8 cellular contexts compared by ENCODE assay signal in genomic region chr6:49550413-49551125, GRCh38. TPM values are rescaled to one million over a fixed set of nuclear protein-coding genes. Genes with fewer than 3 reads are reported as not detected.
DNase-seq lines count a peak whose midpoint lies in the region; ATAC-seq and TF ChIP-seq lines count a peak whose summit lies in the region.

C6orf141 (plus strand) TSS chr6:49550668; CDS start chr6:49550793, 125 bp downstream.

- H3F3A ChIP-seq in MM.1S (ENCODE audit: insufficient read depth, low read length) = 0 out of 2 replicates have a peak, but pooled peaks cover 6% of the 10 kb centered on the region

- H3K79me2 ChIP-seq in MM.1S (ENCODE audit: low read length) = no peaks in the 10 kb centered on the region

- no peak for TF ChIP-seq CTCF in MM.1S (IDR thresholded peaks at IDR 0.05; ENCODE audit: low read length)
- no peak for TF ChIP-seq CTCF in glutamatergic neuron (IDR thresholded peaks at IDR 0.05; ENCODE audit: partially characterized antibody, unreplicated experiment)

- no peaks in the 10 kb centered on the region for H3K36me3 Mint-ChIP-seq in activated T-cell treated with anti-CD3 and anti-CD28 coated beads, Interleukin-2, amount 50 U/mL, for 72 hours (ENCODE audit: insufficient read depth in 2 of 2)
- H3K36me3 Mint-ChIP-seq in glutamatergic neuron (ENCODE audit: unreplicated experiment) = no peaks in the 10 kb centered on the region

- peaks cover 53% of the 10 kb centered on the region for H3K27me3 Mint-ChIP-seq in activated T-cell treated with anti-CD3 and anti-CD28 coated beads, Interleukin-2, amount 50 U/mL, for 72 hours (ENCODE audit: low read depth)
- H3K27me3 Mint-ChIP-seq in glutamatergic neuron (ENCODE audit: unreplicated experiment) = peaks cover 10% of the 10 kb centered on the region

- peak within 1 kb of the TSS; percentile 79 to 81 for H3K4me3 Mint-ChIP-seq in activated T-cell treated with anti-CD3 and anti-CD28 coated beads, Interleukin-2, amount 50 U/mL, for 72 hours
- peak within 1 kb of the TSS; percentile 90 for H3K4me3 Mint-ChIP-seq in glutamatergic neuron (ENCODE audit: unreplicated experiment)

- DNase-seq in DMS 273 (lab: John Stamatoyannopoulos, UW; ENCODE audit: unreplicated experiment) (peak; percentile 66), DMS 273 treated with DMSO at 0.1 percent for 48 hours (lab: John Stamatoyannopoulos, UW) (no peak), HEK293T (ENCODE audit: extremely low spot score) (peak; percentile 21), MM.1S (peak; percentile 61), glutamatergic neuron (peak; percentile 56), renal cortical epithelial cell (ENCODE audit: low read depth) (peak; percentile 17), GF-D8 (lab: John Stamatoyannopoulos, UW) (no peak)
- DNase-seq in activated T-cell treated with anti-CD3 and anti-CD28 coated beads, Interleukin-2, amount 50 U/mL, for 72 hours = peak; percentile 27 to 41

- H3K4me3 ChIP-seq in MM.1S (ENCODE audit: low read length) = peak within 1 kb of the TSS; percentile 82

- H3K9me3 Mint-ChIP-seq in activated T-cell treated with anti-CD3 and anti-CD28 coated beads, Interleukin-2, amount 50 U/mL, for 72 hours = no peaks in the 10 kb centered on the region
- no peaks in the 10 kb centered on the region for H3K9me3 Mint-ChIP-seq in glutamatergic neuron (ENCODE audit: unreplicated experiment)

- H2AFZ ChIP-seq in MM.1S (ENCODE audit: low read length) = peak within 1 kb of the TSS; percentile 96

- H3K36me3 ChIP-seq in MM.1S (replicated peaks; ENCODE audit: insufficient read depth, low read length) = no peaks in the 10 kb centered on the region

- H3K27me3 ChIP-seq in MM.1S (replicated peaks; ENCODE audit: insufficient read depth, low read length) = no peaks in the 10 kb centered on the region

- no peak within 1 kb of the TSS for H3K27ac ChIP-seq in MM.1S (ENCODE audit: low read length)

- no peaks in the 10 kb centered on the region for H3K9me2 ChIP-seq in MM.1S (replicated peaks; ENCODE audit: insufficient read depth, low read length)

- peak within 1 kb of the TSS; percentile 21; the same call in 1 of the 2 replicates for H3K9ac ChIP-seq in MM.1S (ENCODE audit: low read length)

- no peaks in the 10 kb centered on the region for H3K9me3 ChIP-seq in MM.1S (replicated peaks; ENCODE audit: insufficient read depth, low read length)

- H3K4me1 Mint-ChIP-seq in activated T-cell treated with anti-CD3 and anti-CD28 coated beads, Interleukin-2, amount 50 U/mL, for 72 hours (ENCODE audit: low read depth) = peaks cover 21% of the 10 kb centered on the region
- H3K4me1 Mint-ChIP-seq in glutamatergic neuron (ENCODE audit: low read depth, unreplicated experiment) = peaks cover 10% of the 10 kb centered on the region

- peak within 1 kb of the TSS; percentile 100 for H3K4me2 ChIP-seq in MM.1S (ENCODE audit: low read depth, low read length)

- ATAC-seq in activated T-cell treated with anti-CD3 and anti-CD28 coated beads, Interleukin-2, amount 50 U/mL, for 72 hours (replicated peaks in 1 of 2) = peak; percentile 78 to 80

- H4K20me1 ChIP-seq in MM.1S (ENCODE audit: insufficient read depth, low read length) = no peaks in the 10 kb centered on the region

- POLR2A ChIA-PET in HEK293T (lab: Yijun Ruan, JAX) = interaction anchor here (0.9 to 4.0 kb wide), 9 partner anchors 9 to 55 kb away, joined by 3 to 34 read pairs (median 5); no protein-coding TSS in a partner anchor

- H3K4me1 ChIP-seq in MM.1S (ENCODE audit: low read length) = no peaks in the 10 kb centered on the region

- CTCF ChIA-PET in HEK293T (lab: Yijun Ruan, JAX) = interaction anchor here (0.9 to 1.7 kb wide), 4 partner anchors 9 to 56 kb away, joined by 3 to 5 read pairs (median 4); no protein-coding TSS in a partner anchor

- no peak within 1 kb of the TSS for H3K27ac Mint-ChIP-seq in activated T-cell treated with anti-CD3 and anti-CD28 coated beads, Interleukin-2, amount 50 U/mL, for 72 hours
- no peak within 1 kb of the TSS for H3K27ac Mint-ChIP-seq in glutamatergic neuron (ENCODE audit: unreplicated experiment)

TF ChIP-seq in HEK293T, 16 proteins besides CTCF, POLR2A, EP300 and RAD21:
- TF ChIP-seq LEF1 (IDR thresholded peaks at IDR 0.05; ENCODE audit: borderline replicate concordance) (no peak), NFRKB (IDR thresholded peaks at IDR 0.05) (no peak), ZNF384 (IDR thresholded peaks at IDR 0.05) (no peak), FOXM1 (IDR thresholded peaks at IDR 0.05; ENCODE audit: borderline replicate concordance) (no peak), SUZ12 (IDR thresholded peaks at IDR 0.05) (no peak), PKNOX1 (IDR thresholded peaks at IDR 0.05) (no peak), ELF4 (IDR thresholded peaks at IDR 0.05) (no peak), L3MBTL2 (conservative IDR thresholded peaks at IDR 0.05) (peak; percentile 83)

RNA-seq across cellular contexts. Expression of gene C6orf141, which starts in this region (rescaled TPM):
- total RNA-seq in activated T-cell treated with anti-CD3 and anti-CD28 coated beads, Interleukin-2, amount 50 U/mL, for 72 hours = under 1 TPM in 1 of 2 donors, not detected in 1; 0.67 TPM
- not detected for total RNA-seq in glutamatergic neuron (ENCODE audit: unreplicated experiment)
- 2.4 and 4.7 TPM in 2 replicates for total RNA-seq in renal cortical epithelial cell

Comparison
In these comparisons a context has a peak if more than half of its experiments do, and no peak if none do; other contexts are left out.
1. DNase-seq: peak in DMS 273 (single experiment), HEK293T (single experiment), MM.1S (single experiment) and renal cortical epithelial cell (single experiment); none in DMS 273 treated with DMSO at 0.1 percent for 48 hours (single experiment) and GF-D8 (single experiment).
2. Peak in DNase-seq and ATAC-seq in activated T-cell treated with anti-CD3 and anti-CD28 coated beads, Interleukin-2, amount 50 U/mL, for 72 hours; RNA of the gene not detected or under 1 TPM.
3. Peak in DNase-seq in glutamatergic neuron; RNA of the gene not detected or under 1 TPM.